In genomic region chr1:228845101-228845500, GRCh38 we compare ENCODE assay signal across 35 cellular contexts.
DNase-seq lines count a peak whose midpoint lies in the region; ATAC-seq and TF ChIP-seq lines count a peak whose summit lies in the region.
"Had no signal": no experiment of that assay in that cellular context is flagged by ENCODE, and none has a peak within 500 bp of the region (broad histone marks: within the 10 kb centered on the region; RNA-seq: fewer than 3 reads in every experiment).

No MANE protein-coding gene starts in this region.

- no peak overlapping the region for H3K27ac Mint-ChIP-seq in T-helper 2 cell treated with Interferon-gamma antibody and Interleukin-4, amounts not matched to agents 5 μg/mL and 100 μg/mL, for 36 hours
- no peak overlapping the region for H3K27ac Mint-ChIP-seq in effector memory CD8-positive, alpha-beta T cell
- H3K27ac Mint-ChIP-seq: B cell; CD14-positive monocyte; CD4-positive, alpha-beta memory T cell; CD4-positive, alpha-beta T cell; CD4-positive, CD25-positive, alpha-beta regulatory T cell; CD8-positive, alpha-beta T cell had no signal

- H3K18ac ChIP-seq in trophoblast cell (ENCODE audit: low read length) = no peak overlapping the region

- peaks cover 19% of the 10 kb centered on the region for H3K79me1 ChIP-seq in trophoblast cell (ENCODE audit: low read length)

- no peak overlapping the region for H3K9ac ChIP-seq in trophoblast cell (ENCODE audit: low read length)
- H3K9ac ChIP-seq: BLaER1; BLaER1 treated with 17β-estradiol and CSF1 and Interleukin-3, amounts not matched to agents 10 nM and 100 nM had no signal

- H2BK5ac ChIP-seq in trophoblast cell (ENCODE audit: low read depth, low read length, poor library complexity) = no peak overlapping the region

- peaks cover 7% of the 10 kb centered on the region for H3K27me3 Mint-ChIP-seq in T-helper 2 cell treated with Interferon-gamma antibody and Interleukin-4, amounts not matched to agents 5 μg/mL and 100 μg/mL, for 36 hours (ENCODE audit: low read depth)
- no peaks in the 10 kb centered on the region for H3K27me3 Mint-ChIP-seq in effector memory CD8-positive, alpha-beta T cell
- H3K27me3 Mint-ChIP-seq: B cell; CD4-positive, alpha-beta memory T cell; CD4-positive, alpha-beta T cell had no signal

- no peak for TF ChIP-seq CTCF in HEK293 (tag by site-specific recombination; IDR thresholded peaks at IDR 0.05)

- H2AFZ ChIP-seq in trophoblast cell (ENCODE audit: insufficient read depth, low read length, poor library complexity) = no peak overlapping the region

- peaks cover 3% of the 10 kb centered on the region; the same call in 1 of the 2 replicates for H3K4me1 ChIP-seq in HEK293 (ENCODE audit: control insufficient read depth, insufficient read depth, low read length)
- H3K4me1 ChIP-seq in trophoblast cell (ENCODE audit: control insufficient read depth in 1 of 2, insufficient read depth in 2 of 2, low read length in 2 of 2) = peaks cover 10 to 19% of the 10 kb centered on the region in 2 experiments
- H3K4me1 ChIP-seq: BE2C, BLaER1 had no signal

- H3K79me2 ChIP-seq in trophoblast cell (ENCODE audit: control insufficient read depth, insufficient read depth, low read length, poor library complexity) = peaks cover 2% of the 10 kb centered on the region

- no peak overlapping the region for H2BK120ac ChIP-seq in trophoblast cell (ENCODE audit: insufficient read depth, low read length, poor library complexity)

- CTCF ChIA-PET in HEK293 (lab: Yijun Ruan, JAX) = interaction anchor here (0.6 kb wide), 1 partner anchor 16 kb away, joined by 5 read pairs; no protein-coding TSS in a partner anchor

- H3K4me3 Mint-ChIP-seq in T-helper 2 cell treated with Interferon-gamma antibody and Interleukin-4, amounts not matched to agents 5 μg/mL and 100 μg/mL, for 36 hours = no peak overlapping the region
- no peak overlapping the region for H3K4me3 Mint-ChIP-seq in effector memory CD8-positive, alpha-beta T cell
- H3K4me3 Mint-ChIP-seq: B cell; CD14-positive monocyte; CD4-positive, alpha-beta memory T cell; CD4-positive, alpha-beta T cell; CD4-positive, CD25-positive, alpha-beta regulatory T cell; CD8-positive, alpha-beta memory T cell; CD8-positive, alpha-beta T cell had no signal

- no peak overlapping the region for H3K23ac ChIP-seq in trophoblast cell (ENCODE audit: low read length)

- no peak overlapping the region for H3K14ac ChIP-seq in trophoblast cell (ENCODE audit: low read length)

- no peak overlapping the region for H2BK12ac ChIP-seq in trophoblast cell (ENCODE audit: low read length)

- H3K4me2 ChIP-seq in trophoblast cell (ENCODE audit: low read length) = no peak overlapping the region
- H3K4me2 ChIP-seq: A549; BLaER1; BLaER1 treated with 17β-estradiol and CSF1 and Interleukin-3, amounts not matched to agents 10 nM and 100 nM had no signal

- ATAC-seq in effector memory CD8-positive, alpha-beta T cell (replicated peaks) = no peak
- no peak for ATAC-seq in HG02885 (IDR thresholded peaks at IDR 0.05; ENCODE audit: poor library complexity, unreplicated experiment)
- ATAC-seq: A549; CD8-positive, alpha-beta T cell had no signal

- peaks cover 3% of the 10 kb centered on the region for H3K27me3 ChIP-seq in trophoblast cell (ENCODE audit: insufficient read depth, low read length)
- H3K27me3 ChIP-seq: BE2C; BLaER1; BLaER1 treated with 17β-estradiol and CSF1 and Interleukin-3, amounts not matched to agents 10 nM and 100 nM had no signal

- H3K36me3 ChIP-seq in HEK293 (ENCODE audit: control insufficient read depth in 2 of 2, insufficient read depth in 1 of 2, low read length in 2 of 2) (no peaks in the 10 kb centered on the region), trophoblast cell (ENCODE audit: control insufficient read depth in 1 of 2, insufficient read depth in 2 of 2, low read length in 2 of 2) (peaks cover 0 to 3% of the 10 kb centered on the region in 2 experiments)
- H3K36me3 ChIP-seq: BE2C; BLaER1; BLaER1 treated with 17β-estradiol and CSF1 and Interleukin-3, amounts not matched to agents 10 nM and 100 nM had no signal

- H3K9me3 ChIP-seq in HEK293 (ENCODE audit: control insufficient read depth, insufficient read depth, low read depth, low read length) (no peaks in the 10 kb centered on the region; the same call in 1 of the 2 replicates), trophoblast cell (ENCODE audit: insufficient read depth, low read depth, low read length) (peaks cover 3% of the 10 kb centered on the region)
- H3K9me3 ChIP-seq: BE2C, Caco-2 had no signal

- no peak overlapping the region for H3K4me3 ChIP-seq in HEK293 (ENCODE audit: low read depth, low read length)
- H3K4me3 ChIP-seq in trophoblast cell (ENCODE audit: low read depth, low read length) = no peak overlapping the region
- H3K4me3 ChIP-seq: A549; BLaER1; BLaER1 treated with 17β-estradiol and CSF1 and Interleukin-3, amounts not matched to agents 10 nM and 100 nM had no signal

- H3K27ac ChIP-seq in HEK293 (ENCODE audit: extremely low read depth, low read depth, low read length) (no peak overlapping the region), trophoblast cell (ENCODE audit: low read depth, low read length) (no peak overlapping the region)
- H3K27ac ChIP-seq: 22Rv1; BLaER1; BLaER1 treated with 17β-estradiol and CSF1 and Interleukin-3, amounts not matched to agents 10 nM and 100 nM; C4-2B had no signal

- H2AK5ac ChIP-seq in trophoblast cell (ENCODE audit: low read length) = no peak overlapping the region

- H4K91ac ChIP-seq in trophoblast cell (ENCODE audit: low read depth, low read length) = no peak overlapping the region

- H4K12ac ChIP-seq in trophoblast cell (ENCODE audit: low read depth, low read length) = no peak overlapping the region

- H3K4me1 Mint-ChIP-seq in T-helper 2 cell treated with Interferon-gamma antibody and Interleukin-4, amounts not matched to agents 5 μg/mL and 100 μg/mL, for 36 hours (ENCODE audit: low read depth) = no peaks in the 10 kb centered on the region
- H3K4me1 Mint-ChIP-seq in effector memory CD8-positive, alpha-beta T cell (ENCODE audit: low read depth in 2 of 2) = peaks cover 0 to 7% of the 10 kb centered on the region in 2 donors
- H3K4me1 Mint-ChIP-seq: CD4-positive, alpha-beta memory T cell; CD4-positive, CD25-positive, alpha-beta regulatory T cell; CD8-positive, alpha-beta memory T cell had no signal

- no CpG with 5 or more reads among the region's 8 CpGs for WGBS in trophoblast cell (ENCODE audit: extremely low coverage, insufficient coverage, insufficient read length)

- no peaks in the 10 kb centered on the region for H3K36me3 Mint-ChIP-seq in T-helper 2 cell treated with Interferon-gamma antibody and Interleukin-4, amounts not matched to agents 5 μg/mL and 100 μg/mL, for 36 hours (ENCODE audit: low read depth)
- no peaks in the 10 kb centered on the region for H3K36me3 Mint-ChIP-seq in effector memory CD8-positive, alpha-beta T cell (ENCODE audit: insufficient read depth)
- H3K36me3 Mint-ChIP-seq: CD4-positive, CD25-positive, alpha-beta regulatory T cell; CD8-positive, alpha-beta T cell had no signal

- no peaks in the 10 kb centered on the region for H3K9me3 Mint-ChIP-seq in T-helper 2 cell treated with Interferon-gamma antibody and Interleukin-4, amounts not matched to agents 5 μg/mL and 100 μg/mL, for 36 hours
- H3K9me3 Mint-ChIP-seq in effector memory CD8-positive, alpha-beta T cell = peaks cover 0 to 5% of the 10 kb centered on the region in 2 donors

- peak; percentile 1 for DNase-seq in T-helper 2 cell treated with Interferon-gamma antibody and Interleukin-4, amounts not matched to agents 5 μg/mL and 100 μg/mL, for 36 hours (ENCODE audit: low spot score)
- DNase-seq in T-helper 2 cell (no peak), ecto neural progenitor cell (ENCODE audit: low spot score) (peak; percentile 9), trophoblast cell (peak; percentile 59 to 75), occipital lobe (lab: John Stamatoyannopoulos, UW) (no peak)
- DNase-seq in effector memory CD8-positive, alpha-beta T cell = no peak
- DNase-seq: 8988T; ACHN; AML-193; BE2C; C1 segment of cervical spinal cord; Caco-2; Calu3; CD4-positive, alpha-beta memory T cell; CD4-positive, alpha-beta T cell; CD4-positive, CD25-positive, alpha-beta regulatory T cell; CD8-positive, alpha-beta memory T cell; COR-L47; DMS 273 treated with DMSO at 0.1 percent for 48 hours; DMS153; DMS53; DMS79; DMS79 treated with DMSO at 0.1 percent for 48 hours; DND-41; EL had no signal

- no peak overlapping the region for H3K4ac ChIP-seq in trophoblast cell (ENCODE audit: low read depth, low read length)

- no peak overlapping the region for H4K8ac ChIP-seq in trophoblast cell (ENCODE audit: low read depth, low read length)

- POLR2A ChIA-PET in HEK293 (lab: Yijun Ruan, JAX) = no interaction called here

TF ChIP-seq in HEK293, 187 proteins besides CTCF, POLR2A, EP300 and RAD21:
- TF ChIP-seq ZNF23 (tag by site-specific recombination; IDR thresholded peaks at IDR 0.05; ENCODE audit: borderline replicate concordance) = no peak
- TF ChIP-seq ZNF777 (tag by site-specific recombination; IDR thresholded peaks at IDR 0.05; ENCODE audit: borderline replicate concordance) = no peak
- no peak for TF ChIP-seq ZNF558 (tag by site-specific recombination; IDR thresholded peaks at IDR 0.05)
- TF ChIP-seq KLF7 (tag by site-specific recombination; IDR thresholded peaks at IDR 0.05; ENCODE audit: borderline replicate concordance) = no peak
- no peak for TF ChIP-seq ZNF404 (tag by site-specific recombination; IDR thresholded peaks at IDR 0.05)
- TF ChIP-seq SCRT2 (tag by site-specific recombination; IDR thresholded peaks at IDR 0.05) = 0 out of 2 replicates have a peak, but pooled peaks have one; percentile 0
- TF ChIP-seq RBAK (tag by site-specific recombination; IDR thresholded peaks at IDR 0.05) = no peak

Comparison
In these comparisons a context has a peak if more than half of its experiments do, and no peak if none do; other contexts are left out.
1. DNase-seq: peak in T-helper 2 cell treated with Interferon-gamma antibody and Interleukin-4, amounts not matched to agents 5 μg/mL and 100 μg/mL, for 36 hours (single experiment), ecto neural progenitor cell (single experiment) and trophoblast cell (2 of 2); none in T-helper 2 cell (0 of 5), occipital lobe (single experiment) and effector memory CD8-positive, alpha-beta T cell (0 of 3).